ENCODE assay signal across 1 cellular context in the genomic region with DNA sequence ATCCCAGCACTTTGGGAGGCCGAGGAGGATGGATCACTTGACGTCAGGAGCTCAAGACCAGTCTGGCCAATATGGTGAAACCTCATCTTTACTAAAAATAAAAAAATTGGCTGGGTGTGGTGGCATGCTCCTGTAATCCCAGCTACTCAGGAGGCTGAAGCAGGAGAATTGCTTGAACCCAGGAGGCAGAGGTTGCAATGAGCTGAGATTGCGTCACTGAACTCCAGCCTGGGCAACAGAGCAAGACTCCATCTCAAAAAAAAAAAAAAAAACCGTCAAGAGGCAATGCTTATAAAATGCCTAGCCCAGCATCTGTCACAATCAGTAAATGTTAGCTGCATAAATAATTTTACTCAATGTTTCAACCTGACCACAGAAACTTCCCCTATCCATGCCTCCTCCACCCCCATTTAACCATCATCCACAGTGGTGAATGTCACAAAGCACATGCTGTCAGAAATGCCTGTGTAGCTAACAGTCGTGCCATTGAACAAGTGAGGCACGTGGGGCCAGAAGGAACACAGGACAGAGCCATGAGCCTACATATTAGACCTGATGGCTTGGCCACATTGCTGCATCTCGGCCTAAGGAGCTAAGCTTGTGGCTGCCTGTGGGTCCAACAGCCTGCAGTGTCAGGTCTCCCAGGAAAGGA.
TF ChIP-seq lines count a peak whose summit lies in the region.

No MANE protein-coding gene starts in this region.

TF ChIP-seq in WTC11, 78 proteins besides CTCF, POLR2A, EP300 and RAD21 (continued from another document):
- TF ChIP-seq, protein P1, sequence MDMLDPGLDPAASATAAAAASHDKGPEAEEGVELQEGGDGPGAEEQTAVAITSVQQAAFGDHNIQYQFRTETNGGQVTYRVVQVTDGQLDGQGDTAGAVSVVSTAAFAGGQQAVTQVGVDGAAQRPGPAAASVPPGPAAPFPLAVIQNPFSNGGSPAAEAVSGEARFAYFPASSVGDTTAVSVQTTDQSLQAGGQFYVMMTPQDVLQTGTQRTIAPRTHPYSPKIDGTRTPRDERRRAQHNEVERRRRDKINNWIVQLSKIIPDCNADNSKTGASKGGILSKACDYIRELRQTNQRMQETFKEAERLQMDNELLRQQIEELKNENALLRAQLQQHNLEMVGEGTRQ (CRISPR knock-in tag; IDR thresholded peaks at IDR 0.05) = no peak
- TF ChIP-seq, protein P2, sequence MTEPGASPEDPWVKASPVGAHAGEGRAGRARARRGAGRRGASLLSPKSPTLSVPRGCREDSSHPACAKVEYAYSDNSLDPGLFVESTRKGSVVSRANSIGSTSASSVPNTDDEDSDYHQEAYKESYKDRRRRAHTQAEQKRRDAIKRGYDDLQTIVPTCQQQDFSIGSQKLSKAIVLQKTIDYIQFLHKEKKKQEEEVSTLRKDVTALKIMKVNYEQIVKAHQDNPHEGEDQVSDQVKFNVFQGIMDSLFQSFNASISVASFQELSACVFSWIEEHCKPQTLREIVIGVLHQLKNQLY (CRISPR knock-in tag; IDR thresholded peaks at IDR 0.05) = no peak
- TF ChIP-seq, protein P3, sequence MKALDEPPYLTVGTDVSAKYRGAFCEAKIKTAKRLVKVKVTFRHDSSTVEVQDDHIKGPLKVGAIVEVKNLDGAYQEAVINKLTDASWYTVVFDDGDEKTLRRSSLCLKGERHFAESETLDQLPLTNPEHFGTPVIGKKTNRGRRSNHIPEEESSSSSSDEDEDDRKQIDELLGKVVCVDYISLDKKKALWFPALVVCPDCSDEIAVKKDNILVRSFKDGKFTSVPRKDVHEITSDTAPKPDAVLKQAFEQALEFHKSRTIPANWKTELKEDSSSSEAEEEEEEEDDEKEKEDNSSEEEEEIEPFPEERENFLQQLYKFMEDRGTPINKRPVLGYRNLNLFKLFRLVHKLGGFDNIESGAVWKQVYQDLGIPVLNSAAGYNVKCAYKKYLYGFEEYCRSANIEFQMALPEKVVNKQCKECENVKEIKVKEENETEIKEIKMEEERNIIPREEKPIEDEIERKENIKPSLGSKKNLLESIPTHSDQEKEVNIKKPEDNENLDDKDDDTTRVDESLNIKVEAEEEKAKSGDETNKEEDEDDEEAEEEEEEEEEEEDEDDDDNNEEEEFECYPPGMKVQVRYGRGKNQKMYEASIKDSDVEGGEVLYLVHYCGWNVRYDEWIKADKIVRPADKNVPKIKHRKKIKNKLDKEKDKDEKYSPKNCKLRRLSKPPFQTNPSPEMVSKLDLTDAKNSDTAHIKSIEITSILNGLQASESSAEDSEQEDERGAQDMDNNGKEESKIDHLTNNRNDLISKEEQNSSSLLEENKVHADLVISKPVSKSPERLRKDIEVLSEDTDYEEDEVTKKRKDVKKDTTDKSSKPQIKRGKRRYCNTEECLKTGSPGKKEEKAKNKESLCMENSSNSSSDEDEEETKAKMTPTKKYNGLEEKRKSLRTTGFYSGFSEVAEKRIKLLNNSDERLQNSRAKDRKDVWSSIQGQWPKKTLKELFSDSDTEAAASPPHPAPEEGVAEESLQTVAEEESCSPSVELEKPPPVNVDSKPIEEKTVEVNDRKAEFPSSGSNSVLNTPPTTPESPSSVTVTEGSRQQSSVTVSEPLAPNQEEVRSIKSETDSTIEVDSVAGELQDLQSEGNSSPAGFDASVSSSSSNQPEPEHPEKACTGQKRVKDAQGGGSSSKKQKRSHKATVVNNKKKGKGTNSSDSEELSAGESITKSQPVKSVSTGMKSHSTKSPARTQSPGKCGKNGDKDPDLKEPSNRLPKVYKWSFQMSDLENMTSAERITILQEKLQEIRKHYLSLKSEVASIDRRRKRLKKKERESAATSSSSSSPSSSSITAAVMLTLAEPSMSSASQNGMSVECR (CRISPR knock-in tag; IDR thresholded peaks at IDR 0.05; ENCODE audit: borderline replicate concordance) = no peak
- TF ChIP-seq, protein P4, sequence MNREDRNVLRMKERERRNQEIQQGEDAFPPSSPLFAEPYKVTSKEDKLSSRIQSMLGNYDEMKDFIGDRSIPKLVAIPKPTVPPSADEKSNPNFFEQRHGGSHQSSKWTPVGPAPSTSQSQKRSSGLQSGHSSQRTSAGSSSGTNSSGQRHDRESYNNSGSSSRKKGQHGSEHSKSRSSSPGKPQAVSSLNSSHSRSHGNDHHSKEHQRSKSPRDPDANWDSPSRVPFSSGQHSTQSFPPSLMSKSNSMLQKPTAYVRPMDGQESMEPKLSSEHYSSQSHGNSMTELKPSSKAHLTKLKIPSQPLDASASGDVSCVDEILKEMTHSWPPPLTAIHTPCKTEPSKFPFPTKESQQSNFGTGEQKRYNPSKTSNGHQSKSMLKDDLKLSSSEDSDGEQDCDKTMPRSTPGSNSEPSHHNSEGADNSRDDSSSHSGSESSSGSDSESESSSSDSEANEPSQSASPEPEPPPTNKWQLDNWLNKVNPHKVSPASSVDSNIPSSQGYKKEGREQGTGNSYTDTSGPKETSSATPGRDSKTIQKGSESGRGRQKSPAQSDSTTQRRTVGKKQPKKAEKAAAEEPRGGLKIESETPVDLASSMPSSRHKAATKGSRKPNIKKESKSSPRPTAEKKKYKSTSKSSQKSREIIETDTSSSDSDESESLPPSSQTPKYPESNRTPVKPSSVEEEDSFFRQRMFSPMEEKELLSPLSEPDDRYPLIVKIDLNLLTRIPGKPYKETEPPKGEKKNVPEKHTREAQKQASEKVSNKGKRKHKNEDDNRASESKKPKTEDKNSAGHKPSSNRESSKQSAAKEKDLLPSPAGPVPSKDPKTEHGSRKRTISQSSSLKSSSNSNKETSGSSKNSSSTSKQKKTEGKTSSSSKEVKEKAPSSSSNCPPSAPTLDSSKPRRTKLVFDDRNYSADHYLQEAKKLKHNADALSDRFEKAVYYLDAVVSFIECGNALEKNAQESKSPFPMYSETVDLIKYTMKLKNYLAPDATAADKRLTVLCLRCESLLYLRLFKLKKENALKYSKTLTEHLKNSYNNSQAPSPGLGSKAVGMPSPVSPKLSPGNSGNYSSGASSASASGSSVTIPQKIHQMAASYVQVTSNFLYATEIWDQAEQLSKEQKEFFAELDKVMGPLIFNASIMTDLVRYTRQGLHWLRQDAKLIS (CRISPR knock-in tag; IDR thresholded peaks at IDR 0.05; ENCODE audit: borderline replicate concordance) = no peak
- TF ChIP-seq, protein P5, sequence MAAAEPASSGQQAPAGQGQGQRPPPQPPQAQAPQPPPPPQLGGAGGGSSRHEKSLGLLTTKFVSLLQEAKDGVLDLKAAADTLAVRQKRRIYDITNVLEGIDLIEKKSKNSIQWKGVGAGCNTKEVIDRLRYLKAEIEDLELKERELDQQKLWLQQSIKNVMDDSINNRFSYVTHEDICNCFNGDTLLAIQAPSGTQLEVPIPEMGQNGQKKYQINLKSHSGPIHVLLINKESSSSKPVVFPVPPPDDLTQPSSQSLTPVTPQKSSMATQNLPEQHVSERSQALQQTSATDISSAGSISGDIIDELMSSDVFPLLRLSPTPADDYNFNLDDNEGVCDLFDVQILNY (CRISPR knock-in tag; IDR thresholded peaks at IDR 0.05) = no peak
- TF ChIP-seq, protein P6, sequence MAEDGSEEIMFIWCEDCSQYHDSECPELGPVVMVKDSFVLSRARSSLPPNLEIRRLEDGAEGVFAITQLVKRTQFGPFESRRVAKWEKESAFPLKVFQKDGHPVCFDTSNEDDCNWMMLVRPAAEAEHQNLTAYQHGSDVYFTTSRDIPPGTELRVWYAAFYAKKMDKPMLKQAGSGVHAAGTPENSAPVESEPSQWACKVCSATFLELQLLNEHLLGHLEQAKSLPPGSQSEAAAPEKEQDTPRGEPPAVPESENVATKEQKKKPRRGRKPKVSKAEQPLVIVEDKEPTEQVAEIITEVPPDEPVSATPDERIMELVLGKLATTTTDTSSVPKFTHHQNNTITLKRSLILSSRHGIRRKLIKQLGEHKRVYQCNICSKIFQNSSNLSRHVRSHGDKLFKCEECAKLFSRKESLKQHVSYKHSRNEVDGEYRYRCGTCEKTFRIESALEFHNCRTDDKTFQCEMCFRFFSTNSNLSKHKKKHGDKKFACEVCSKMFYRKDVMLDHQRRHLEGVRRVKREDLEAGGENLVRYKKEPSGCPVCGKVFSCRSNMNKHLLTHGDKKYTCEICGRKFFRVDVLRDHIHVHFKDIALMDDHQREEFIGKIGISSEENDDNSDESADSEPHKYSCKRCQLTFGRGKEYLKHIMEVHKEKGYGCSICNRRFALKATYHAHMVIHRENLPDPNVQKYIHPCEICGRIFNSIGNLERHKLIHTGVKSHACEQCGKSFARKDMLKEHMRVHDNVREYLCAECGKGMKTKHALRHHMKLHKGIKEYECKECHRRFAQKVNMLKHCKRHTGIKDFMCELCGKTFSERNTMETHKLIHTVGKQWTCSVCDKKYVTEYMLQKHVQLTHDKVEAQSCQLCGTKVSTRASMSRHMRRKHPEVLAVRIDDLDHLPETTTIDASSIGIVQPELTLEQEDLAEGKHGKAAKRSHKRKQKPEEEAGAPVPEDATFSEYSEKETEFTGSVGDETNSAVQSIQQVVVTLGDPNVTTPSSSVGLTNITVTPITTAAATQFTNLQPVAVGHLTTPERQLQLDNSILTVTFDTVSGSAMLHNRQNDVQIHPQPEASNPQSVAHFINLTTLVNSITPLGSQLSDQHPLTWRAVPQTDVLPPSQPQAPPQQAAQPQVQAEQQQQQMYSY (CRISPR knock-in tag; IDR thresholded peaks at IDR 0.05) = no peak
- TF ChIP-seq ZBTB21 (CRISPR knock-in tag; IDR thresholded peaks at IDR 0.05; ENCODE audit: borderline replicate concordance) (no peak), RELA (CRISPR knock-in tag; IDR thresholded peaks at IDR 0.05; ENCODE audit: borderline replicate concordance) (no peak)
